In genomic region chr6:112408522-112408921, GRCh38 we compare ENCODE assay signal across 28 cellular contexts.
"Had no signal": no experiment of that assay in that cellular context is flagged by ENCODE, and none has a peak within 500 bp of the region (broad histone marks: within the 10 kb centered on the region; RNA-seq: fewer than 3 reads in every experiment).

No MANE protein-coding gene starts in this region.

- H3K4me1 ChIP-seq: esophagus squamous epithelium, heart right ventricle, left ventricle myocardium inferior, lower lobe of right lung, parathyroid adenoma, right atrium auricular region, testis, tibial artery had no signal

- H3K4me1 Mint-ChIP-seq: naive thymus-derived CD8-positive, alpha-beta T cell; stimulated activated memory B cell treated with anti-CD40 and anti-IgM and Interleukin-4, amounts not matched to agents 10 μg/mL and 1 μg/mL and 100 μg/mL, for 72 hours had no signal

- H2AFZ ChIP-seq: parathyroid adenoma had no signal

- H3K27ac Mint-ChIP-seq: effector memory CD8-positive, alpha-beta T cell; naive thymus-derived CD8-positive, alpha-beta T cell; progenitor cell of endocrine pancreas; stimulated activated memory B cell treated with anti-CD40 and anti-IgM and Interleukin-4, amounts not matched to agents 10 μg/mL and 1 μg/mL and 100 μg/mL, for 72 hours; type B pancreatic cell had no signal

- H3K27ac ChIP-seq: esophagus squamous epithelium, heart right ventricle, left ventricle myocardium inferior, lower lobe of right lung, neutrophil, parathyroid adenoma, right atrium auricular region, testis, tibial artery had no signal

- H3K9ac ChIP-seq: parathyroid adenoma had no signal

- DNase-seq: cerebellar nuclear complex; cortex of kidney; effector memory CD8-positive, alpha-beta T cell; erythroblast; esophagus squamous epithelium; foreskin melanocyte; glutamatergic neuron; heart right ventricle; hypothalamus; islet precursor cell; kidney glomerular epithelial cell; left colon; left ventricle myocardium inferior; lower lobe of right lung; naive thymus-derived CD8-positive, alpha-beta T cell; stimulated activated CD4-positive, alpha-beta T cell treated with anti-CD3 and anti-CD28 coated beads, Interleukin-2, amount 100 ng/mL, for 24 hours; stimulated activated CD4-positive, alpha-beta T cell treated with anti-CD3 and anti-CD28 coated beads, Interleukin-4, amount 100 ng/mL, for 24 hours; stimulated activated naive CD8-positive, alpha-beta T cell treated with anti-CD3 and anti-CD28 coated beads, Interleukin-15, Interleukin-2, amounts not matched to agents 100 U/mL and 50 U/mL, for 24 hours; testis; tibial artery had no signal

- H3K36me3 ChIP-seq: esophagus squamous epithelium, heart right ventricle, left ventricle myocardium inferior, lower lobe of right lung, neutrophil, right atrium auricular region, tibial artery had no signal

- H3K79me2 ChIP-seq: parathyroid adenoma had no signal

- H3K27me3 ChIP-seq: heart right ventricle, neutrophil, right atrium auricular region, testis, tibial artery had no signal

- H3K4me3 Mint-ChIP-seq: effector memory CD8-positive, alpha-beta T cell; naive thymus-derived CD8-positive, alpha-beta T cell; stimulated activated memory B cell treated with anti-CD40 and anti-IgM and Interleukin-4, amounts not matched to agents 10 μg/mL and 1 μg/mL and 100 μg/mL, for 72 hours; type B pancreatic cell had no signal

- H3K36me3 Mint-ChIP-seq: naive thymus-derived CD8-positive, alpha-beta T cell; stimulated activated memory B cell treated with anti-CD40 and anti-IgM and Interleukin-4, amounts not matched to agents 10 μg/mL and 1 μg/mL and 100 μg/mL, for 72 hours; type B pancreatic cell had no signal

- H3K9me3 ChIP-seq: esophagus squamous epithelium, heart right ventricle, left ventricle myocardium inferior, lower lobe of right lung, neutrophil, right atrium auricular region, testis, tibial artery had no signal

- ATAC-seq: effector memory CD8-positive, alpha-beta T cell; heart right ventricle; left colon; naive thymus-derived CD8-positive, alpha-beta T cell; sciatic nerve; stimulated activated memory B cell treated with anti-CD40 and anti-IgM and Interleukin-4, amounts not matched to agents 10 μg/mL and 1 μg/mL and 100 μg/mL, for 72 hours; stimulated activated naive CD8-positive, alpha-beta T cell treated with anti-CD3 and anti-CD28 coated beads, Interleukin-15, Interleukin-2, amounts not matched to agents 100 U/mL and 50 U/mL, for 24 hours had no signal

- H3K9me3 Mint-ChIP-seq: effector memory CD8-positive, alpha-beta T cell; stimulated activated memory B cell treated with anti-CD40 and anti-IgM and Interleukin-4, amounts not matched to agents 10 μg/mL and 1 μg/mL and 100 μg/mL, for 72 hours; type B pancreatic cell had no signal

- H3K4me2 ChIP-seq: smooth muscle cell had no signal

- H3K27me3 Mint-ChIP-seq: progenitor cell of endocrine pancreas; stimulated activated memory B cell treated with anti-CD40 and anti-IgM and Interleukin-4, amounts not matched to agents 10 μg/mL and 1 μg/mL and 100 μg/mL, for 72 hours; type B pancreatic cell had no signal

- H3K4me3 ChIP-seq: esophagus squamous epithelium, heart right ventricle, left ventricle myocardium inferior, lower lobe of right lung, right atrium auricular region, smooth muscle cell, testis, tibial artery had no signal
